ENCODE assay signal across 9 cellular contexts in genomic region chr5:68661237-68661636, GRCh38.
DNase-seq lines count a peak whose midpoint lies in the region; ATAC-seq and TF ChIP-seq lines count a peak whose summit lies in the region.
"Had no signal": no experiment of that assay in that cellular context is flagged by ENCODE, and none has a peak within 500 bp of the region (broad histone marks: within the 10 kb centered on the region; RNA-seq: fewer than 3 reads in every experiment).

No MANE protein-coding gene starts in this region.

- peaks cover 8% of the 10 kb centered on the region in 2 donors for H3K27me3 Mint-ChIP-seq in natural killer cell treated with Interleukin-12 subunit alpha and Interleukin-12 subunit beta and Interleukin-15 and Interleukin-18, amount 100 ng/mL, for 72 hours

- peak in 5 of 7 experiments; percentile 10 to 29 (median 25) for TF ChIP-seq CTCF in body of pancreas (IDR thresholded peaks at IDR 0.05)

- no peaks in the 10 kb centered on the region for H3K9me3 ChIP-seq in body of pancreas

- peaks cover 4% of the 10 kb centered on the region for H3K4me1 ChIP-seq in body of pancreas

- intact Hi-C loops in body of pancreas (cut with DNase I), result no loop called here

- no peaks in the 10 kb centered on the region for H3K4me1 Mint-ChIP-seq in natural killer cell treated with Interleukin-12 subunit alpha and Interleukin-12 subunit beta and Interleukin-15 and Interleukin-18, amount 100 ng/mL, for 72 hours (ENCODE audit: low read depth in 2 of 2)

- WGBS in body of pancreas, 2 donors, result 61 to 74% methylated on average over 2 of the region's 2 CpGs

- H3K27me3 ChIP-seq in body of pancreas, result no peaks in the 10 kb centered on the region

- no peaks in the 10 kb centered on the region for H3K36me3 Mint-ChIP-seq in natural killer cell treated with Interleukin-12 subunit alpha and Interleukin-12 subunit beta and Interleukin-15 and Interleukin-18, amount 100 ng/mL, for 72 hours
- H3K36me3 Mint-ChIP-seq: activated naive CD8-positive, alpha-beta T cell had no signal

- no peak overlapping the region for H3K27ac Mint-ChIP-seq in natural killer cell treated with Interleukin-12 subunit alpha and Interleukin-12 subunit beta and Interleukin-15 and Interleukin-18, amount 100 ng/mL, for 72 hours
- H3K27ac Mint-ChIP-seq: activated naive CD8-positive, alpha-beta T cell had no signal

- H3K36me3 ChIP-seq in body of pancreas (replicated peaks in 1 of 2; ENCODE audit: insufficient read depth in 1 of 2, low read depth in 2 of 2), result no peaks in the 10 kb centered on the region

- H3K4me3 Mint-ChIP-seq in natural killer cell treated with Interleukin-12 subunit alpha and Interleukin-12 subunit beta and Interleukin-15 and Interleukin-18, amount 100 ng/mL, for 72 hours, result no peak overlapping the region
- H3K4me3 Mint-ChIP-seq: activated naive CD8-positive, alpha-beta T cell had no signal

- DNase-seq in stimulated activated CD4-positive, alpha-beta T cell treated with anti-CD3 and anti-CD28 coated beads, Interleukin-1b, Interleukin-23, amount 100 ng/mL, for 48 hours, result peak; percentile 11
- no peak for DNase-seq in stimulated activated CD4-positive, alpha-beta T cell treated with anti-CD3 and anti-CD28 coated beads, Interleukin-12 subunit alpha, Interleukin-12 subunit beta, amount 100 ng/mL, for 4 hours
- DNase-seq in body of pancreas (peak in 1 of 4 donors; percentile 23), anterior cingulate cortex (lab: John Stamatoyannopoulos, UW) (no peak)
- no peak for DNase-seq in natural killer cell treated with Interleukin-12 subunit alpha and Interleukin-12 subunit beta and Interleukin-15 and Interleukin-18, amount 100 ng/mL, for 72 hours (ENCODE audit: low spot score)
- no peak for DNase-seq in activated CD8-positive, alpha-beta memory T cell treated with anti-CD3 and anti-CD28 coated beads for 24 hours

- peaks cover 3% of the 10 kb centered on the region for H3K9me3 Mint-ChIP-seq in natural killer cell treated with Interleukin-12 subunit alpha and Interleukin-12 subunit beta and Interleukin-15 and Interleukin-18, amount 100 ng/mL, for 72 hours

- no peak overlapping the region for H3K4me3 ChIP-seq in body of pancreas

- H3K27ac ChIP-seq in body of pancreas, result no peak overlapping the region

- ATAC-seq in HG03354 (IDR thresholded peaks at IDR 0.05; ENCODE audit: poor library complexity, severe bottlenecking, unreplicated experiment) (peak; percentile 72), body of pancreas (no peak), HG03025 (IDR thresholded peaks at IDR 0.05; ENCODE audit: low FRiP score, unreplicated experiment) (no peak)
- ATAC-seq in natural killer cell treated with Interleukin-12 subunit alpha and Interleukin-12 subunit beta and Interleukin-15 and Interleukin-18, amount 100 ng/mL, for 72 hours, result peak; percentile 48 to 56

- no peak for TF ChIP-seq POLR2A in body of pancreas (IDR thresholded peaks at IDR 0.05)

Comparison
In these comparisons a context has a peak if more than half of its experiments do, and no peak if none do; other contexts are left out.
1. ATAC-seq: peak in HG03354 (single experiment) and natural killer cell treated with Interleukin-12 subunit alpha and Interleukin-12 subunit beta and Interleukin-15 and Interleukin-18, amount 100 ng/mL, for 72 hours (2 of 2); none in body of pancreas (single experiment) and HG03025 (single experiment).